Comparison of ENCODE assay signal across 8 cellular contexts in the genomic region with DNA sequence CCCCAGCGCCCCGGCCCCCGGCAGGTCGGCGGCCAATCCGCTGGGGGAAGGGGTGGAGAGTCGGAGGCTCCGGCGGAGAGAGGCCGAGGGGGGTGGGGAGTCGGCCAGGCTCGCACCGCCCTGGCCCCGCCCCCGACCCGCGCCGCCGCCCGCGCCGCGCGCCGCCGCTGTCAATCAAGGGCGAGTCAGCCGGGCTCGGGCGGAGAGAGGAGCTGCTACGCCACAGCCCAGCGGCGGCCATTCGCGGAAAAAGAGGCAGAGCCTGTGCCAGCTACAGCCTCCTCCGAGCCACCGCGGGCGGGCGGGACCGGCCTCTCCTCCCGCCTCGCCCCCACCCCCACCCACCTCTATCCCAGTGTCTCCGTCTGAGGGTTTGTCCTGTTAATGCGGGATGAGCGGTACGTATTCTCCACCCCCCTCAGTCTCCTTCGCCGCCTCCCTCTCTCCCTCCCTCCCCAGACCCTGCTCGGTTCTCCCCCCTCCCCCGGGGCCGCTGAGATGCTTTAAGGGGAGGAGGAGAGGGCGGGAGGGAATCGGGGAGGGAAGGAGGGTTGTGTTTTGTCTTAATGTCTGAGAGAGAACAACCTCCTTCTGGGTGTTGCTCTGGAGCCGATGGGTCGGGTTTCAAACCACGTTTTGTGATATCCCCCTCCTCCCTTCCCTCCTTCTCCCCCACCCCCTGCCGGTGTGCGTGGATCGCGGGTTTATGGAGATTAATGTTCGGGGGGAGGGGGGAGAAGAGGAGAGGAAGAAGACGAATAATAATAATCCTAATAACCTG. TPM values are rescaled to one million over a fixed set of nuclear protein-coding genes. Genes with fewer than 3 reads are reported as not detected.
DNase-seq lines count a peak whose midpoint lies in the region; ATAC-seq and TF ChIP-seq lines count a peak whose summit lies in the region.

TSS of gene SP4 (plus strand) at position 223 of the 781 bp plus-strand sequence. CDS start at position 392, 169 bp downstream.

- H3K9ac ChIP-seq in ES-I3 (ENCODE audit: low read depth, low read length): peak within 1 kb of the TSS; percentile 100

- no peaks in the 10 kb centered on the region for H3K27me3 Mint-ChIP-seq in nephron (ENCODE audit: low read depth)

- DNase-seq in HAP-1 (ENCODE audit: low spot score in 2 of 2): peak; percentile 94 to 95
- peak; percentile 94 for DNase-seq in MG63
- peak; percentile 92 to 97 for DNase-seq in SHP77 (lab: John Stamatoyannopoulos, UW)
- peak; percentile 96 for DNase-seq in activated effector memory CD4-positive, alpha-beta T cell treated with Interleukin-2 at 50 U/mL for 16 hours
- peak; percentile 91 for DNase-seq in fibroblast of the aortic adventitia (ENCODE audit: low read depth)
- peak; percentile 97 for DNase-seq in stimulated activated naive CD8-positive, alpha-beta T cell treated with anti-CD3 and anti-CD28 coated beads, Interleukin-15, Interleukin-2, amounts not matched to agents 100 U/mL and 50 U/mL, for 24 hours

- peak; percentile 81 for ATAC-seq in stimulated activated naive CD8-positive, alpha-beta T cell treated with anti-CD3 and anti-CD28 coated beads, Interleukin-15, Interleukin-2, amounts not matched to agents 100 U/mL and 50 U/mL, for 24 hours

- H3K4me3 Mint-ChIP-seq in nephron: peak within 1 kb of the TSS; percentile 98 to 99 (median 99)

- H3K4me1 Mint-ChIP-seq in nephron: peaks cover 34% of the 10 kb centered on the region

- in situ Hi-C loops in HAP-1 (cut with MboI; ENCODE audit: low sequenced_read_pairs): no loop called here

- H3K9me3 ChIP-seq in ES-I3 (ENCODE audit: control insufficient read depth, insufficient read depth, low read length) (no peaks in the 10 kb centered on the region), HAP-1 (no peaks in the 10 kb centered on the region), MG63 (no peaks in the 10 kb centered on the region)

- H3K27me3 ChIP-seq in HAP-1 (ENCODE audit: low read depth): no peaks in the 10 kb centered on the region
- no peaks in the 10 kb centered on the region for H3K27me3 ChIP-seq in MG63

- H3K4me3 ChIP-seq in HAP-1 (peak within 1 kb of the TSS; percentile 73), MG63 (peak within 1 kb of the TSS; percentile 87), fibroblast of the aortic adventitia (ENCODE audit: low read depth, low read length) (peak within 1 kb of the TSS; percentile 86)

- TF ChIP-seq CTCF in fibroblast of the aortic adventitia (IDR thresholded peaks at IDR 0.05; ENCODE audit: insufficient read depth, low read length) (peak; percentile 8), nephron (IDR thresholded peaks at IDR 0.05; ENCODE audit: unreplicated experiment in 3 of 3) (no peak)

- H3K4me1 ChIP-seq in ES-I3 (ENCODE audit: insufficient read depth, low read length): peaks cover 15% of the 10 kb centered on the region
- H3K4me1 ChIP-seq in HAP-1: peaks cover 24% of the 10 kb centered on the region

- no peaks in the 10 kb centered on the region for H3K9me3 Mint-ChIP-seq in nephron

- H3K36me3 ChIP-seq in ES-I3 (ENCODE audit: insufficient read depth, low read length): no peaks in the 10 kb centered on the region; the same call in 1 of the 2 replicates
- H3K36me3 ChIP-seq in HAP-1 (replicated peaks): no peaks in the 10 kb centered on the region
- H3K36me3 ChIP-seq in MG63: no peaks in the 10 kb centered on the region

- peaks cover 3% of the 10 kb centered on the region for H3K36me3 Mint-ChIP-seq in nephron (ENCODE audit: low read depth)

- peak within 1 kb of the TSS; percentile 92 to 97 (median 95) for H3K27ac Mint-ChIP-seq in nephron

RNA-seq across cellular contexts. Expression of gene SP4, which starts in this region (rescaled TPM):
- 4.6 and 4.7 TPM in 2 replicates for total RNA-seq in MG63 (2014; rRNA removed; shearing (Covaris generic); ENCODE audit: low replicate concordance)
- 1.6 and 17.0 TPM in 2 replicates for total RNA-seq in fibroblast of the aortic adventitia (ENCODE audit: low replicate concordance)

Comparison
In these comparisons a context has a peak if more than half of its experiments do, and no peak if none do; other contexts are left out.
1. Peak in every context shown above with its lines: DNase-seq, ATAC-seq and H3K4me3 ChIP-seq.